11 cellular contexts compared by ENCODE assay signal in genomic region chr10:69458426-69459100, GRCh38. TPM values are rescaled to one million over a fixed set of nuclear protein-coding genes. Genes with fewer than 3 reads are reported as not detected.
DNase-seq lines count a peak whose midpoint lies in the region; ATAC-seq and TF ChIP-seq lines count a peak whose summit lies in the region.
"Had no signal": no experiment of that assay in that cellular context is flagged by ENCODE, and none has a peak within 500 bp of the region (broad histone marks: within the 10 kb centered on the region; RNA-seq: fewer than 3 reads in every experiment).

No MANE protein-coding gene starts in this region.

- H3K36me3 ChIP-seq in breast epithelium = no peaks in the 10 kb centered on the region
- no peaks in the 10 kb centered on the region for H3K36me3 ChIP-seq in mammary epithelial cell (ENCODE audit: insufficient read depth, low read length)
- H3K36me3 ChIP-seq in mucosa of stomach (ENCODE audit: control insufficient read depth, insufficient read depth, low read length) = no peaks in the 10 kb centered on the region

- ATAC-seq in HG03097 (IDR thresholded peaks at IDR 0.05; ENCODE audit: low FRiP score, unreplicated experiment) = no peak
- no peak for ATAC-seq in HG03045 (IDR thresholded peaks at IDR 0.05; ENCODE audit: unreplicated experiment)
- ATAC-seq: activated T-cell treated with anti-CD3 and anti-CD28 coated beads, Interleukin-2, amount 50 U/mL, for 4 hours had no signal

- H3K27ac ChIP-seq in breast epithelium (peak overlapping the region; percentile 74 to 75), mammary epithelial cell (ENCODE audit: insufficient read depth, low read depth, low read length) (no peak overlapping the region), cingulate gyrus (ENCODE audit: low read depth, low read length) (peak overlapping the region; percentile 43)

- WGBS in mammary epithelial cell (ENCODE audit: low coverage, missing lambda C conversion rate) = 75% methylated on average over 10 of the region's 10 CpGs

- no peak for TF ChIP-seq POLR2A in breast epithelium (IDR thresholded peaks at IDR 0.05)

- H3K9me3 ChIP-seq in breast epithelium (no peaks in the 10 kb centered on the region), mammary epithelial cell (replicated peaks; ENCODE audit: insufficient read depth, low read length) (no peaks in the 10 kb centered on the region), mucosa of stomach (ENCODE audit: control insufficient read depth, low read length) (no peaks in the 10 kb centered on the region)

- H3K4me1 ChIP-seq in breast epithelium (peaks cover 0 to 11% of the 10 kb centered on the region in 2 donors), mammary epithelial cell (ENCODE audit: insufficient read depth, low read length) (no peaks in the 10 kb centered on the region), mucosa of stomach (ENCODE audit: control insufficient read depth, insufficient read depth, low read length) (peaks cover 85% of the 10 kb centered on the region)

- H3K27me3 ChIP-seq in breast epithelium (no peaks in the 10 kb centered on the region), mammary epithelial cell (ENCODE audit: insufficient read depth, low read length) (no peaks in the 10 kb centered on the region), mucosa of stomach (ENCODE audit: control insufficient read depth, insufficient read depth, low read length) (no peaks in the 10 kb centered on the region)

- DNase-seq in breast epithelium (ENCODE audit: low spot score in 2 of 2) (no peak), mammary epithelial cell (no peak), ureter (ENCODE audit: low spot score) (peak; percentile 81), GM19238 (ENCODE audit: insufficient read length, low spot score) (no peak)
- DNase-seq: activated T-cell treated with anti-CD3 and anti-CD28 coated beads, Interleukin-2, amount 50 U/mL, for 4 hours; NCI-H2081 treated with DMSO at 0.1 percent for 48 hours; T-helper 1 cell had no signal

- intact Hi-C loops in breast epithelium (cut with DNase I; ENCODE audit: low total_unique reads) (no loop called here), mammary epithelial cell (cut with micrococcal nuclease) (no loop called here)

- dilution Hi-C loops in mammary epithelial cell (cut with HindIII; ENCODE audit: low sequenced_read_pairs) = no loop called here

- no TSS peak for BruUV-seq in mammary epithelial cell (replicated peaks; lab: Mats Ljungman, UMichigan)

- H3K4me3 ChIP-seq in breast epithelium (no peak overlapping the region), mammary epithelial cell (replicated peaks in 1 of 3; ENCODE audit: insufficient read depth in 1 of 3, low read depth in 2 of 3, low read length in 3 of 3) (no peak overlapping the region), mucosa of stomach (ENCODE audit: low read length) (no peak overlapping the region)

- H3K9ac ChIP-seq in mammary epithelial cell (ENCODE audit: insufficient read depth, low read length) = no peak overlapping the region
- peak overlapping the region; percentile 42 for H3K9ac ChIP-seq in mucosa of stomach (ENCODE audit: low read length)

- in situ Hi-C loops in mammary epithelial cell (cut with MboI; ENCODE audit: low sequenced_read_pairs in 2 of 2) = no loop called here

- H2AFZ ChIP-seq in mammary epithelial cell (ENCODE audit: low read depth, low read length) = no peak overlapping the region

- H4K20me1 ChIP-seq in mammary epithelial cell (ENCODE audit: insufficient read depth, low read length) = no peaks in the 10 kb centered on the region

- H3K79me2 ChIP-seq in mammary epithelial cell (ENCODE audit: insufficient read depth, low read length) = no peaks in the 10 kb centered on the region

- CTCF ChIA-PET in mammary epithelial cell (lab: Charles Lee; ENCODE audit: low non-redundant PET) = no interaction called here

- TF ChIP-seq CTCF in breast epithelium (IDR thresholded peaks at IDR 0.05) (no peak), mammary epithelial cell (conservative IDR thresholded peaks at IDR 0.05 in 1 of 2, IDR thresholded peaks at IDR 0.05 in 1 of 2; ENCODE audit: extremely low read depth in 1 of 2, insufficient read depth in 1 of 2, low read depth in 1 of 2, low read length in 2 of 2) (no peak)

- no peak overlapping the region for H3K4me2 ChIP-seq in mammary epithelial cell (ENCODE audit: insufficient read depth, low read depth, low read length)

RNA-seq across cellular contexts. Expression of gene TSPAN15, which starts 7.3 kb away (rescaled TPM):
- total RNA-seq in breast epithelium (10 to 100 TPM; 53.3 to 89.5 (median 65.0) TPM), mammary epithelial cell (1 to 10 TPM in 1 of 2 donors, under 1 TPM in 1; 0.64 to 1.5 TPM), ureter (156 TPM)
- 1.8 TPM for polyA plus RNA-seq in mammary epithelial cell
- not detected for polyA minus RNA-seq in mammary epithelial cell

RNA-seq across cellular contexts. Expression of gene TACR2, which starts 41.8 kb away (rescaled TPM):
- total RNA-seq in breast epithelium (1 to 10 TPM in 1 of 3 donors, under 1 TPM in 2; 0.66 to 3.2 (median 0.73) TPM), mammary epithelial cell (not detected), ureter (5.6 TPM)
- polyA plus RNA-seq in mammary epithelial cell = 0.08 TPM
- polyA minus RNA-seq in mammary epithelial cell = not detected

Comparison
In these comparisons a context has a peak if more than half of its experiments do, and no peak if none do; other contexts are left out.
1. RNA of gene TSPAN15, which starts 7.3 kb away (total RNA-seq): 156 TPM in ureter (single experiment) and 53.3 to 89.5 TPM in breast epithelium; 0.64 to 1.5 TPM in mammary epithelial cell; every median in the first group is over 10 times any median in the second.